Comparison of ENCODE assay signal across 9 cellular contexts in genomic region chr7:148912758-148913541, GRCh38. TPM values are rescaled to one million over a fixed set of nuclear protein-coding genes. Genes with fewer than 3 reads are reported as not detected.
DNase-seq lines count a peak whose midpoint lies in the region; ATAC-seq and TF ChIP-seq lines count a peak whose summit lies in the region.
"Had no signal": no experiment of that assay in that cellular context is flagged by ENCODE, and none has a peak within 500 bp of the region (broad histone marks: within the 10 kb centered on the region; RNA-seq: fewer than 3 reads in every experiment).

No MANE protein-coding gene starts in this region.

- intact Hi-C loops in vagina (cut with DNase I) = no loop called here

- no peaks in the 10 kb centered on the region for H3K36me3 ChIP-seq in vagina

- DNase-seq in activated CD4-positive, alpha-beta T cell treated with anti-CD3 and anti-CD28 coated beads for 4 hours = peak; percentile 71 to 73
- peak; percentile 76 for DNase-seq in stimulated activated CD4-positive, alpha-beta T cell treated with anti-CD3 and anti-CD28 coated beads, Interleukin-1b, Interleukin-23, amount 100 ng/mL, for 48 hours
- DNase-seq in vagina (ENCODE audit: extremely low spot score in 2 of 2) (no peak), epidermal melanocyte (ENCODE audit: insufficient read length, low spot score) (no peak), NCI-H524 treated with DMSO at 0.1 percent for 48 hours (lab: John Stamatoyannopoulos, UW) (no peak), D341Med (ENCODE audit: low spot score) (no peak)
- DNase-seq: NCI-H446 had no signal

- peak; percentile 70 for ATAC-seq in GM18870 (IDR thresholded peaks at IDR 0.05; ENCODE audit: unreplicated experiment)
- peak; percentile 67 for ATAC-seq in HG02884 (IDR thresholded peaks at IDR 0.05; ENCODE audit: unreplicated experiment)

- no peaks in the 10 kb centered on the region for H3K4me1 ChIP-seq in vagina

- no peaks in the 10 kb centered on the region for H3K27me3 ChIP-seq in vagina

- no peak for TF ChIP-seq CTCF in vagina (IDR thresholded peaks at IDR 0.05)

- H3K9me3 ChIP-seq in vagina = no peaks in the 10 kb centered on the region

- no peak overlapping the region for H3K4me3 ChIP-seq in vagina

- no peak overlapping the region for H3K27ac ChIP-seq in vagina

- TF ChIP-seq POLR2A in vagina (IDR thresholded peaks at IDR 0.05) = no peak

RNA-seq across cellular contexts. Expression of gene EZH2, which starts 28.9 kb away (rescaled TPM):
- 7.9 TPM for total RNA-seq in vagina

Comparison
In these comparisons a context has a peak if more than half of its experiments do, and no peak if none do; other contexts are left out.
1. DNase-seq: peak in activated CD4-positive, alpha-beta T cell treated with anti-CD3 and anti-CD28 coated beads for 4 hours (2 of 2) and stimulated activated CD4-positive, alpha-beta T cell treated with anti-CD3 and anti-CD28 coated beads, Interleukin-1b, Interleukin-23, amount 100 ng/mL, for 48 hours (single experiment); none in vagina (0 of 2), epidermal melanocyte (single experiment), NCI-H524 treated with DMSO at 0.1 percent for 48 hours (single experiment) and D341Med (single experiment).